In genomic region chr13:95689582-95689926, GRCh38 we compare ENCODE assay signal across 21 cellular contexts. TPM values are rescaled to one million over a fixed set of nuclear protein-coding genes. Genes with fewer than 3 reads are reported as not detected.
DNase-seq lines count a peak whose midpoint lies in the region; ATAC-seq and TF ChIP-seq lines count a peak whose summit lies in the region.
"Had no signal": no experiment of that assay in that cellular context is flagged by ENCODE, and none has a peak within 500 bp of the region (broad histone marks: within the 10 kb centered on the region; RNA-seq: fewer than 3 reads in every experiment).

No MANE protein-coding gene starts in this region.

- H3K27me3 ChIP-seq in CD4-positive, CD25-positive, alpha-beta regulatory T cell (ENCODE audit: control insufficient read depth, insufficient read depth, low read length), result no peaks in the 10 kb centered on the region
- H3K27me3 ChIP-seq in CD8-positive, alpha-beta T cell (ENCODE audit: insufficient read depth, low read length), result no peaks in the 10 kb centered on the region
- H3K27me3 ChIP-seq in tibial nerve, result no peaks in the 10 kb centered on the region
- H3K27me3 ChIP-seq: colonic mucosa, gastrocnemius medialis had no signal

- no peak for TF ChIP-seq EP300 in tibial nerve (IDR thresholded peaks at IDR 0.05)

- no peaks in the 10 kb centered on the region for H3K9me3 ChIP-seq in CD4-positive, CD25-positive, alpha-beta regulatory T cell (ENCODE audit: control insufficient read depth in 2 of 2, low read length in 2 of 2)
- H3K9me3 ChIP-seq in CD8-positive, alpha-beta T cell (ENCODE audit: low read length), result no peaks in the 10 kb centered on the region
- H3K9me3 ChIP-seq in tibial nerve, result peaks cover 0 to 15% (median 0%) of the 10 kb centered on the region in 4 donors
- H3K9me3 ChIP-seq: colonic mucosa, gastrocnemius medialis had no signal

- no peak for TF ChIP-seq CTCF in CD8-positive, alpha-beta T cell (IDR thresholded peaks at IDR 0.05)
- no peak for TF ChIP-seq CTCF in tibial nerve (IDR thresholded peaks at IDR 0.05)

- H3K9me3 Mint-ChIP-seq in CD4-positive, CD25-positive, alpha-beta regulatory T cell, result peaks cover 0 to 16% (median 6%) of the 10 kb centered on the region in 7 donors
- H3K9me3 Mint-ChIP-seq in CD8-positive, alpha-beta T cell, result peaks cover 24% of the 10 kb centered on the region
- peaks cover 16% of the 10 kb centered on the region for H3K9me3 Mint-ChIP-seq in activated naive CD8-positive, alpha-beta T cell (ENCODE audit: low read depth)
- no peaks in the 10 kb centered on the region for H3K9me3 Mint-ChIP-seq in immature natural killer cell

- no peak for DNase-seq in CD4-positive, CD25-positive, alpha-beta regulatory T cell
- DNase-seq in CD8-positive, alpha-beta T cell, result no peak
- DNase-seq in immature natural killer cell (no peak), tibial nerve (ENCODE audit: low spot score in 2 of 2) (no peak)
- DNase-seq: activated CD4-positive, alpha-beta T cell treated with anti-CD3 and anti-CD28 coated beads, Interleukin-2, amount 10 ng/mL, durations not matched to agents 7 days and 5 days; colonic mucosa; DMS53; gastrocnemius medialis; H9; hypothalamus; left ventricle myocardium superior; naive B cell; NCI-H1436; NCI-H446; NCI-H82; stimulated activated naive CD4-positive, alpha-beta T cell had no signal

- CTCF ChIA-PET in CD8-positive, alpha-beta T cell (lab: Charles Lee), result no interaction called here

- peak overlapping the region in 3 of 4 donors; percentile 4 to 34 (median 4) for H3K4me3 Mint-ChIP-seq in CD4-positive, CD25-positive, alpha-beta regulatory T cell
- H3K4me3 Mint-ChIP-seq in CD8-positive, alpha-beta T cell, result peak overlapping the region; percentile 8
- H3K4me3 Mint-ChIP-seq in activated naive CD8-positive, alpha-beta T cell, result peak overlapping the region; percentile 21
- peak overlapping the region; percentile 2 to 39 (median 15) for H3K4me3 Mint-ChIP-seq in immature natural killer cell
- H3K4me3 Mint-ChIP-seq: activated CD4-positive, alpha-beta T cell treated with anti-CD3 and anti-CD28 coated beads, Interleukin-2, amount 10 ng/mL, durations not matched to agents 7 days and 5 days; H9 had no signal

- H3K4me3 ChIP-seq in CD4-positive, CD25-positive, alpha-beta regulatory T cell (ENCODE audit: low read depth, low read length), result no peak overlapping the region
- no peak overlapping the region for H3K4me3 ChIP-seq in CD8-positive, alpha-beta T cell (ENCODE audit: low read depth, low read length)
- H3K4me3 ChIP-seq in tibial nerve, result no peak overlapping the region
- H3K4me3 ChIP-seq: colonic mucosa, gastrocnemius medialis, SK-N-MC, smooth muscle cell had no signal

- intact Hi-C loops in CD8-positive, alpha-beta T cell (cut with DNase I, micrococcal nuclease), result no loop called here

- no peaks in the 10 kb centered on the region for H3K4me1 ChIP-seq in CD4-positive, CD25-positive, alpha-beta regulatory T cell (ENCODE audit: control insufficient read depth, insufficient read depth, low read length, poor library complexity, severe bottlenecking)
- peaks cover 6% of the 10 kb centered on the region for H3K4me1 ChIP-seq in CD8-positive, alpha-beta T cell (ENCODE audit: insufficient read depth, low read length)
- H3K4me1 ChIP-seq in tibial nerve, result peaks cover 0 to 9% (median 3%) of the 10 kb centered on the region in 4 donors
- H3K4me1 ChIP-seq: colonic mucosa had no signal

- peaks cover 23% of the 10 kb centered on the region for H3K36me3 Mint-ChIP-seq in CD4-positive, CD25-positive, alpha-beta regulatory T cell
- H3K36me3 Mint-ChIP-seq in CD8-positive, alpha-beta T cell, result peaks cover 25% of the 10 kb centered on the region
- peaks cover 22% of the 10 kb centered on the region for H3K36me3 Mint-ChIP-seq in activated naive CD8-positive, alpha-beta T cell
- peaks cover 0 to 5% (median 0%) of the 10 kb centered on the region in 3 donors for H3K36me3 Mint-ChIP-seq in immature natural killer cell

- H3K27ac Mint-ChIP-seq in CD4-positive, CD25-positive, alpha-beta regulatory T cell, result peak overlapping the region in 2 of 3 donors; percentile 37 to 57
- H3K27ac Mint-ChIP-seq in CD8-positive, alpha-beta T cell, result no peak overlapping the region
- peak overlapping the region; percentile 55 for H3K27ac Mint-ChIP-seq in activated naive CD8-positive, alpha-beta T cell
- peak overlapping the region in 4 of 6 donors; percentile 8 to 60 (median 9) for H3K27ac Mint-ChIP-seq in immature natural killer cell
- H3K27ac Mint-ChIP-seq: activated CD4-positive, alpha-beta T cell treated with anti-CD3 and anti-CD28 coated beads, Interleukin-2, amount 10 ng/mL, durations not matched to agents 7 days and 5 days had no signal

- H3K27ac ChIP-seq in CD4-positive, CD25-positive, alpha-beta regulatory T cell (ENCODE audit: insufficient read depth, low read length, poor library complexity, severe bottlenecking), result no peak overlapping the region
- no peak overlapping the region for H3K27ac ChIP-seq in CD8-positive, alpha-beta T cell (ENCODE audit: low read depth, low read length)
- H3K27ac ChIP-seq in tibial nerve, result no peak overlapping the region
- H3K27ac ChIP-seq: colonic mucosa, gastrocnemius medialis, SK-N-MC had no signal

- ATAC-seq in CD4-positive, CD25-positive, alpha-beta regulatory T cell (ENCODE audit: low read depth in 2 of 2), result no peak
- ATAC-seq in CD8-positive, alpha-beta T cell, result no peak
- no peak for ATAC-seq in GM18502 (IDR thresholded peaks at IDR 0.05; ENCODE audit: poor library complexity, unreplicated experiment)
- ATAC-seq in GM21717 (IDR thresholded peaks at IDR 0.05; ENCODE audit: unreplicated experiment), result no peak
- ATAC-seq: gastrocnemius medialis, left ventricle myocardium superior had no signal

- H3K4me1 Mint-ChIP-seq in CD4-positive, CD25-positive, alpha-beta regulatory T cell, result peaks cover 24 to 54% (median 44%) of the 10 kb centered on the region in 4 donors
- H3K4me1 Mint-ChIP-seq in CD8-positive, alpha-beta T cell (ENCODE audit: low read depth), result peaks cover 50% of the 10 kb centered on the region
- H3K4me1 Mint-ChIP-seq in activated naive CD8-positive, alpha-beta T cell (ENCODE audit: low read depth), result peaks cover 46% of the 10 kb centered on the region
- peaks cover 53 to 55% of the 10 kb centered on the region in 2 donors for H3K4me1 Mint-ChIP-seq in immature natural killer cell

- 74 to 81% methylated on average over 3 of the region's 3 CpGs for WGBS in tibial nerve, 2 donors

- POLR2A ChIA-PET in CD8-positive, alpha-beta T cell (lab: Charles Lee), result no interaction called here

- H3K27me3 Mint-ChIP-seq in CD4-positive, CD25-positive, alpha-beta regulatory T cell, result no peaks in the 10 kb centered on the region
- H3K27me3 Mint-ChIP-seq in CD8-positive, alpha-beta T cell (ENCODE audit: low read depth), result no peaks in the 10 kb centered on the region
- H3K27me3 Mint-ChIP-seq in activated naive CD8-positive, alpha-beta T cell, result no peaks in the 10 kb centered on the region
- H3K27me3 Mint-ChIP-seq in immature natural killer cell (ENCODE audit: low read depth in 3 of 3), result peaks cover 0 to 7% (median 0%) of the 10 kb centered on the region in 3 donors
- H3K27me3 Mint-ChIP-seq: activated CD4-positive, alpha-beta T cell treated with anti-CD3 and anti-CD28 coated beads, Interleukin-2, amount 10 ng/mL, durations not matched to agents 7 days and 5 days; naive B cell had no signal

- H3K36me3 ChIP-seq in CD4-positive, CD25-positive, alpha-beta regulatory T cell (ENCODE audit: control insufficient read depth, insufficient read depth, low read length), result peaks cover 2% of the 10 kb centered on the region
- no peaks in the 10 kb centered on the region for H3K36me3 ChIP-seq in CD8-positive, alpha-beta T cell (ENCODE audit: insufficient read depth, low read length)
- no peaks in the 10 kb centered on the region for H3K36me3 ChIP-seq in tibial nerve
- H3K36me3 ChIP-seq: colonic mucosa, gastrocnemius medialis had no signal

- TF ChIP-seq POLR2A in tibial nerve (IDR thresholded peaks at IDR 0.05), result no peak

RNA-seq across cellular contexts. Expression of gene DNAJC3, which starts 12.6 kb away (rescaled TPM):
- total RNA-seq in CD4-positive, CD25-positive, alpha-beta regulatory T cell, result 22.4 TPM
- 10 to 100 TPM; 11.1 to 17.1 (median 14.1) TPM for polyA plus RNA-seq in CD4-positive, CD25-positive, alpha-beta regulatory T cell
- 10 to 100 TPM; 26.2 to 28.5 TPM for total RNA-seq in CD8-positive, alpha-beta T cell
- polyA plus RNA-seq in immature natural killer cell, result 10 to 100 TPM; 19.8 to 27.5 (median 20.5) TPM
- 10 to 100 TPM; 42.9 to 46.3 (median 46.0) TPM for total RNA-seq in tibial nerve

RNA-seq across cellular contexts. Expression of gene DZIP1, which starts 45.0 kb away (rescaled TPM):
- not detected for total RNA-seq in CD4-positive, CD25-positive, alpha-beta regulatory T cell
- not detected for polyA plus RNA-seq in CD4-positive, CD25-positive, alpha-beta regulatory T cell
- not detected for total RNA-seq in CD8-positive, alpha-beta T cell
- polyA plus RNA-seq in immature natural killer cell, result not detected
- 10 to 100 TPM; 31.2 to 72.8 (median 36.4) TPM for total RNA-seq in tibial nerve

Comparison
In these comparisons a context has a peak if more than half of its experiments do, and no peak if none do; other contexts are left out.
1. RNA of gene DZIP1, which starts 45.0 kb away (total RNA-seq): 31.2 to 72.8 TPM in tibial nerve; not detected in CD4-positive, CD25-positive, alpha-beta regulatory T cell (single experiment) and not detected in CD8-positive, alpha-beta T cell; every median in the first group is over 10 times any median in the second.
2. Peak in every context shown above with its lines, with median percentiles within 50 percentile points of each other: H3K4me3 Mint-ChIP-seq.